In the genomic region with DNA sequence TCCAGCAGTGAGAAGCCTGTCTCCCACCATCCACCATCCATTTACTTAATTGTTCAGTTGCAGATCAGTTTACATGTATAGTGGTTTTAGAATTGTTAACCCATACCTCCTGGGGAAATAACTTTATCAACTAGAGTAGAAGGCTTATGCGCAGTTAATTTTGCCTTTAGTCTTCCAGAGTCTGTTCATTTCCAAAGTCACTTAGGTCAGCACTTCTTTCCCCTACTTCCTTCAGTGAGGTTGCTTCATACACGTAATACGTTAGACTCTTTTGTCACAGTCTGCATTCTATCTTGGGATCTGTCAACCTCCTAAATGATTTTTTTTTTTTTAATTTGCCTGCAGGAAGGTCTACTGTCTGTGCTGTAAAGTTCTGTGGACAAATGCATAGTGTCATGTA, we compare ENCODE assay signal across 10 cellular contexts.
"Had no signal": no experiment of that assay in that cellular context is flagged by ENCODE, and none has a peak within 500 bp of the region (broad histone marks: within the 10 kb centered on the region; RNA-seq: fewer than 3 reads in every experiment).

No MANE protein-coding gene starts in this region.

- FAIRE-seq: HTR-8/SVneo, K562 had no signal

- H3K4me3 ChIP-seq: GM23248, HAP-1, K562 had no signal

- H3K36me3 ChIP-seq: HAP-1 had no signal

- H3K4me1 ChIP-seq: HAP-1 had no signal

- H3K27ac ChIP-seq: GM23248, HL-60 had no signal

- ATAC-seq: HCT116, K562 had no signal

- H3K9ac ChIP-seq: GM23248 had no signal

- H3K9me3 ChIP-seq: HAP-1 had no signal

- H2AFZ ChIP-seq: GM23248 had no signal

- DNase-seq: GM23248, GOT3, H7, HFFc6, KG1 had no signal
